Comparison of ENCODE assay signal across 21 cellular contexts in genomic region chr2:11286749-11287148, GRCh38. TPM values are rescaled to one million over a fixed set of nuclear protein-coding genes. Genes with fewer than 3 reads are reported as not detected.
DNase-seq lines count a peak whose midpoint lies in the region; ATAC-seq, FAIRE-seq and TF ChIP-seq lines count a peak whose summit lies in the region.
"Had no signal": no experiment of that assay in that cellular context is flagged by ENCODE, and none has a peak within 500 bp of the region (broad histone marks: within the 10 kb centered on the region; RNA-seq: fewer than 3 reads in every experiment).

No MANE protein-coding gene starts in this region.

- TF ChIP-seq CTCF in HEK293 (tag by site-specific recombination; IDR thresholded peaks at IDR 0.05) (no peak), gastrocnemius medialis (IDR thresholded peaks at IDR 0.05 in 4 of 5, conservative IDR thresholded peaks at IDR 0.05 in 1 of 5) (no peak)

- CTCF ChIA-PET in HEK293 (lab: Yijun Ruan, JAX), result interaction anchor here (1.1 kb wide), 1 partner anchor 9 kb away, joined by 3 read pairs; no protein-coding TSS in a partner anchor

- no peaks in the 10 kb centered on the region for H3K4me1 ChIP-seq in HEK293 (ENCODE audit: control insufficient read depth, insufficient read depth, low read length)
- peaks cover 47 to 51% of the 10 kb centered on the region in 2 donors for H3K4me1 ChIP-seq in gastrocnemius medialis
- H3K4me1 ChIP-seq: BE2C, Caco-2, SJSA1 had no signal

- peaks cover 44% of the 10 kb centered on the region for H3K36me3 Mint-ChIP-seq in activated T-helper 17 cell treated with anti-CD3 and anti-CD28 coated beads, Interleukin-2, amount 50 U/mL, for 72 hours (ENCODE audit: low read depth)

- intact Hi-C loops in gastrocnemius medialis (cut with DNase I; ENCODE audit: low total_unique reads), result loop anchor here (5.0 kb wide), 1 partner anchor 46 kb away; no protein-coding TSS in a partner anchor

- H3K27ac Mint-ChIP-seq in activated T-helper 17 cell treated with anti-CD3 and anti-CD28 coated beads, Interleukin-2, amount 50 U/mL, for 72 hours, result no peak overlapping the region
- H3K27ac Mint-ChIP-seq: activated CD4-positive, alpha-beta memory T cell treated with anti-CD3 and anti-CD28 coated beads, Interleukin-2, amount 10 ng/mL, durations not matched to agents 7 days and 5 days; activated naive CD4-positive, alpha-beta T cell treated with anti-CD3 and anti-CD28 coated beads, Interleukin-2, amount 10 ng/mL, durations not matched to agents 7 days and 5 days had no signal

- no peaks in the 10 kb centered on the region for H3K27me3 Mint-ChIP-seq in activated T-helper 17 cell treated with anti-CD3 and anti-CD28 coated beads, Interleukin-2, amount 50 U/mL, for 72 hours
- H3K27me3 Mint-ChIP-seq: activated CD4-positive, alpha-beta memory T cell treated with anti-CD3 and anti-CD28 coated beads, Interleukin-2, amount 10 ng/mL, durations not matched to agents 7 days and 5 days; activated naive CD4-positive, alpha-beta T cell treated with anti-CD3 and anti-CD28 coated beads, Interleukin-2, amount 10 ng/mL, durations not matched to agents 7 days and 5 days had no signal

- H3K4me3 ChIP-seq in HEK293 (ENCODE audit: low read depth, low read length), result no peak overlapping the region
- H3K4me3 ChIP-seq in gastrocnemius medialis, result no peak overlapping the region
- H3K4me3 ChIP-seq: SJSA1, tibial nerve had no signal

- POLR2A ChIA-PET in HEK293 (lab: Yijun Ruan, JAX), result no interaction called here

- FAIRE-seq in H54 (lab: Jason Lieb, UNC), result no peak

- no peaks in the 10 kb centered on the region for H3K9me3 Mint-ChIP-seq in activated T-helper 17 cell treated with anti-CD3 and anti-CD28 coated beads, Interleukin-2, amount 50 U/mL, for 72 hours

- peaks cover 8% of the 10 kb centered on the region for H3K4me1 Mint-ChIP-seq in activated T-helper 17 cell treated with anti-CD3 and anti-CD28 coated beads, Interleukin-2, amount 50 U/mL, for 72 hours
- H3K4me1 Mint-ChIP-seq: activated CD4-positive, alpha-beta memory T cell treated with anti-CD3 and anti-CD28 coated beads, Interleukin-2, amount 10 ng/mL, durations not matched to agents 7 days and 5 days; activated naive CD4-positive, alpha-beta T cell treated with anti-CD3 and anti-CD28 coated beads, Interleukin-2, amount 10 ng/mL, durations not matched to agents 7 days and 5 days had no signal

- TF ChIP-seq POLR2A in gastrocnemius medialis (IDR thresholded peaks at IDR 0.05) (no peak), H54 (IDR thresholded peaks at IDR 0.05; ENCODE audit: low read depth, low read length) (no peak)

- DNase-seq in fibroblast of the conjunctiva (ENCODE audit: low read depth) (peak; percentile 12), gastrocnemius medialis (peak; percentile 20 to 30), H54 (ENCODE audit: insufficient read length, low spot score) (no peak), MV-4-11 (lab: John Stamatoyannopoulos, UW) (no peak)
- DNase-seq in stimulated activated CD4-positive, alpha-beta T cell treated with anti-CD3 and anti-CD28 coated beads, Interleukin-4, amount 100 ng/mL, for 24 hours, result no peak
- DNase-seq: activated CD4-positive, alpha-beta memory T cell treated with anti-CD3 and anti-CD28 coated beads, Interleukin-2, amount 10 ng/mL, durations not matched to agents 7 days and 5 days; activated naive CD4-positive, alpha-beta T cell treated with anti-CD3 and anti-CD28 coated beads, Interleukin-2, amount 10 ng/mL, durations not matched to agents 7 days and 5 days; activated T-cell treated with anti-CD3 and anti-CD28 coated beads, Interleukin-2, amount 50 U/mL, for 1 hour; aorta; BE2C; Caco-2; NCI-H1417 treated with DMSO at 0.1 percent for 48 hours; NCI-H526; retina; stimulated activated naive CD4-positive, alpha-beta T cell; T-helper 2 cell; WERI-Rb-1 had no signal

- H3K27ac ChIP-seq in HEK293 (ENCODE audit: extremely low read depth, low read depth, low read length) (no peak overlapping the region), gastrocnemius medialis (peak overlapping the region; percentile 53 to 83 (median 76))
- H3K27ac ChIP-seq: SJSA1, tibial nerve, WERI-Rb-1 had no signal

- no peaks in the 10 kb centered on the region for H3K27me3 ChIP-seq in gastrocnemius medialis
- H3K27me3 ChIP-seq: BE2C, SJSA1, tibial nerve had no signal

- H3K4me3 Mint-ChIP-seq in activated T-helper 17 cell treated with anti-CD3 and anti-CD28 coated beads, Interleukin-2, amount 50 U/mL, for 72 hours, result no peak overlapping the region
- H3K4me3 Mint-ChIP-seq: activated CD4-positive, alpha-beta memory T cell treated with anti-CD3 and anti-CD28 coated beads, Interleukin-2, amount 10 ng/mL, durations not matched to agents 7 days and 5 days; activated naive CD4-positive, alpha-beta T cell treated with anti-CD3 and anti-CD28 coated beads, Interleukin-2, amount 10 ng/mL, durations not matched to agents 7 days and 5 days had no signal

- H3K9me3 ChIP-seq in HEK293 (ENCODE audit: control insufficient read depth, insufficient read depth, low read depth, low read length), result no peaks in the 10 kb centered on the region
- no peaks in the 10 kb centered on the region for H3K9me3 ChIP-seq in gastrocnemius medialis
- H3K9me3 ChIP-seq: BE2C, SJSA1 had no signal

- H3K36me3 ChIP-seq in HEK293 (ENCODE audit: control insufficient read depth in 2 of 2, insufficient read depth in 1 of 2, low read length in 2 of 2), result peaks cover 0 to 22% of the 10 kb centered on the region in 2 experiments; a peak in 1 of 3 replicates
- H3K36me3 ChIP-seq in gastrocnemius medialis, result peaks cover 0 to 12% of the 10 kb centered on the region in 2 donors

- ATAC-seq in activated T-helper 17 cell treated with anti-CD3 and anti-CD28 coated beads, Interleukin-2, amount 50 U/mL, for 72 hours (replicated peaks), result peak; percentile 32
- ATAC-seq in gastrocnemius medialis, result peak; percentile 85 to 94

- in situ Hi-C loops in gastrocnemius medialis (cut with MboI; ENCODE audit: low sequenced_read_pairs in 4 of 4), result no loop called here

TF ChIP-seq in HEK293, 187 proteins besides CTCF, POLR2A, EP300 and RAD21:
- TF ChIP-seq ZNF514 (tag by site-specific recombination; IDR thresholded peaks at IDR 0.05), result no peak
- TF ChIP-seq, protein P1, sequence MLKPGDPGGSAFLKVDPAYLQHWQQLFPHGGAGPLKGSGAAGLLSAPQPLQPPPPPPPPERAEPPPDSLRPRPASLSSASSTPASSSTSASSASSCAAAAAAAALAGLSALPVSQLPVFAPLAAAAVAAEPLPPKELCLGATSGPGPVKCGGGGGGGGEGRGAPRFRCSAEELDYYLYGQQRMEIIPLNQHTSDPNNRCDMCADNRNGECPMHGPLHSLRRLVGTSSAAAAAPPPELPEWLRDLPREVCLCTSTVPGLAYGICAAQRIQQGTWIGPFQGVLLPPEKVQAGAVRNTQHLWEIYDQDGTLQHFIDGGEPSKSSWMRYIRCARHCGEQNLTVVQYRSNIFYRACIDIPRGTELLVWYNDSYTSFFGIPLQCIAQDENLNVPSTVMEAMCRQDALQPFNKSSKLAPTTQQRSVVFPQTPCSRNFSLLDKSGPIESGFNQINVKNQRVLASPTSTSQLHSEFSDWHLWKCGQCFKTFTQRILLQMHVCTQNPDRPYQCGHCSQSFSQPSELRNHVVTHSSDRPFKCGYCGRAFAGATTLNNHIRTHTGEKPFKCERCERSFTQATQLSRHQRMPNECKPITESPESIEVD (tag by site-specific recombination; IDR thresholded peaks at IDR 0.05), result 0 out of 2 replicates have a peak, but pooled peaks have one; percentile 19
- no peak for TF ChIP-seq GLI4 (tag by site-specific recombination; IDR thresholded peaks at IDR 0.05)

RNA-seq across cellular contexts. Expression of gene ROCK2, which starts 57.7 kb away (rescaled TPM):
- total RNA-seq in activated T-helper 17 cell treated with anti-CD3 and anti-CD28 coated beads, Interleukin-2, amount 50 U/mL, for 72 hours, result 10 to 100 TPM; 13.7 to 22.4 TPM
- total RNA-seq in gastrocnemius medialis, result 10 to 100 TPM; 42.0 to 85.4 (median 70.7) TPM

Comparison
In these comparisons a context has a peak if more than half of its experiments do, and no peak if none do; other contexts are left out.
1. DNase-seq: peak in fibroblast of the conjunctiva (single experiment) and gastrocnemius medialis (2 of 2); none in H54 (single experiment), MV-4-11 (single experiment) and stimulated activated CD4-positive, alpha-beta T cell treated with anti-CD3 and anti-CD28 coated beads, Interleukin-4, amount 100 ng/mL, for 24 hours (single experiment).